Comparison of ENCODE assay signal across 1 cellular context in the genomic region with DNA sequence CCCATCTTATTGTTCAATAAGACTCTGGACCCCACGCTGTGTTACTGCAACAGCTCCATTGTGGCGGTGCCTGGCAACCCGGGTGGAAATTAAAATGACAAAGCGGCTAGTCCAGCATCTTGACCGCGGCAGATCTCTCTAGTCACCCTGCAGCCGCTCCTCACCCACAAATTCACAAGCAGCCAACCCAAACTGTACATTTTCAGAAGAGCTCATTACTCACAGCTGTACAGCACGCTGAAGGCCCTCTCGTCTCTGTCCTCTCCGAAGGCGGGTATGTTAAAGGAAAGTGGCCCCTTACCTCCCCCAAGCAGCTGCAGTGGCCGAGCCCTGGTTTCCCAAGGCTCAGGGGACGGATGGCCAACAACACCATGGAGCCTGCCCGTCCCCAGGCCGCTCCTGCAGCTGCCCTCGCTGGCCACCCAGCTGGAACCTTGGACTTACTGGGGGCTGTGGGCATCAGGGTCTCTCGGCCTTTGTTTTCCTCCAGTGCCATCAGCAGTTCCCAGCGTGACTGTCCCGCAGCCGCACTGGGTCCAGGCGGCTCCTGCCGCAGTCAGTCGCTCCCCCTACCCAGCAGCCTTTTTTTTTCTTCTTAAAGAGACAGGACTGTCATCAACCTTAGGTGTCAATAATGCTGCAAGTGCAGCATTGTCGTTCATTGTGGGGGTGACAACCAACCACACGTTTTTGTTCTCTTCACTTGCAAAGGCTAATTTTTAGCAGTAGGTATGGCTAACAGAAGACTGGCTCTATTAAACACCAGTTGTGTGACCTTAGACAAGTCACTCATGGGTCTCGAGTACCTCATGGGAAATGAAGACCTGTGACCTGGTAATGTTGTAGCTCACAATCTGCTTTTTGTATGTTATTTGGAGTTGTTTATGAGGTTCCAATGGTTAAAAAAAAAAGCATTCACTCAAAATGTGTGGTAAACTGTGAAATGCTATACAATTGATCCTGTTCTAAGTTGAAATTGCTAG.
A peak's percentile ranks its signal among the peaks of the same experiment; 100 is the strongest.
TF ChIP-seq lines count a peak whose summit lies in the region.

A gene with protein sequence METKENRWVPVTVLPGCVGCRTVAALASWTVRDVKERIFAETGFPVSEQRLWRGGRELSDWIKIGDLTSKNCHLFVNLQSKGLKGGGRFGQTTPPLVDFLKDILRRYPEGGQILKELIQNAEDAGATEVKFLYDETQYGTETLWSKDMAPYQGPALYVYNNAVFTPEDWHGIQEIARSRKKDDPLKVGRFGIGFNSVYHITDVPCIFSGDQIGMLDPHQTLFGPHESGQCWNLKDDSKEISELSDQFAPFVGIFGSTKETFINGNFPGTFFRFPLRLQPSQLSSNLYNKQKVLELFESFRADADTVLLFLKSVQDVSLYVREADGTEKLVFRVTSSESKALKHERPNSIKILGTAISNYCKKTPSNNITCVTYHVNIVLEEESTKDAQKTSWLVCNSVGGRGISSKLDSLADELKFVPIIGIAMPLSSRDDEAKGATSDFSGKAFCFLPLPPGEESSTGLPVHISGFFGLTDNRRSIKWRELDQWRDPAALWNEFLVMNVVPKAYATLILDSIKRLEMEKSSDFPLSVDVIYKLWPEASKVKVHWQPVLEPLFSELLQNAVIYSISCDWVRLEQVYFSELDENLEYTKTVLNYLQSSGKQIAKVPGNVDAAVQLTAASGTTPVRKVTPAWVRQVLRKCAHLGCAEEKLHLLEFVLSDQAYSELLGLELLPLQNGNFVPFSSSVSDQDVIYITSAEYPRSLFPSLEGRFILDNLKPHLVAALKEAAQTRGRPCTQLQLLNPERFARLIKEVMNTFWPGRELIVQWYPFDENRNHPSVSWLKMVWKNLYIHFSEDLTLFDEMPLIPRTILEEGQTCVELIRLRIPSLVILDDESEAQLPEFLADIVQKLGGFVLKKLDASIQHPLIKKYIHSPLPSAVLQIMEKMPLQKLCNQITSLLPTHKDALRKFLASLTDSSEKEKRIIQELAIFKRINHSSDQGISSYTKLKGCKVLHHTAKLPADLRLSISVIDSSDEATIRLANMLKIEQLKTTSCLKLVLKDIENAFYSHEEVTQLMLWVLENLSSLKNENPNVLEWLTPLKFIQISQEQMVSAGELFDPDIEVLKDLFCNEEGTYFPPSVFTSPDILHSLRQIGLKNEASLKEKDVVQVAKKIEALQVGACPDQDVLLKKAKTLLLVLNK (N-terminal part only) (minus strand): TSS at position 532 of the 983 bp plus-strand sequence. CDS start 22,463 bp downstream, outside the sequence.

TF ChIP-seq in A549, 52 proteins besides CTCF, POLR2A, EP300 and RAD21:
- TF ChIP-seq, protein P1, sequence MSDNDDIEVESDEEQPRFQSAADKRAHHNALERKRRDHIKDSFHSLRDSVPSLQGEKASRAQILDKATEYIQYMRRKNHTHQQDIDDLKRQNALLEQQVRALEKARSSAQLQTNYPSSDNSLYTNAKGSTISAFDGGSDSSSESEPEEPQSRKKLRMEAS (IDR thresholded peaks at IDR 0.05), result 0 out of 2 replicates have a peak, but pooled peaks have one; percentile 10
- TF ChIP-seq, protein P2, sequence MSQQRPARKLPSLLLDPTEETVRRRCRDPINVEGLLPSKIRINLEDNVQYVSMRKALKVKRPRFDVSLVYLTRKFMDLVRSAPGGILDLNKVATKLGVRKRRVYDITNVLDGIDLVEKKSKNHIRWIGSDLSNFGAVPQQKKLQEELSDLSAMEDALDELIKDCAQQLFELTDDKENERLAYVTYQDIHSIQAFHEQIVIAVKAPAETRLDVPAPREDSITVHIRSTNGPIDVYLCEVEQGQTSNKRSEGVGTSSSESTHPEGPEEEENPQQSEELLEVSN (IDR thresholded peaks at IDR 0.05; ENCODE audit: borderline replicate concordance, low read depth), result no peak
- TF ChIP-seq, protein P3, sequence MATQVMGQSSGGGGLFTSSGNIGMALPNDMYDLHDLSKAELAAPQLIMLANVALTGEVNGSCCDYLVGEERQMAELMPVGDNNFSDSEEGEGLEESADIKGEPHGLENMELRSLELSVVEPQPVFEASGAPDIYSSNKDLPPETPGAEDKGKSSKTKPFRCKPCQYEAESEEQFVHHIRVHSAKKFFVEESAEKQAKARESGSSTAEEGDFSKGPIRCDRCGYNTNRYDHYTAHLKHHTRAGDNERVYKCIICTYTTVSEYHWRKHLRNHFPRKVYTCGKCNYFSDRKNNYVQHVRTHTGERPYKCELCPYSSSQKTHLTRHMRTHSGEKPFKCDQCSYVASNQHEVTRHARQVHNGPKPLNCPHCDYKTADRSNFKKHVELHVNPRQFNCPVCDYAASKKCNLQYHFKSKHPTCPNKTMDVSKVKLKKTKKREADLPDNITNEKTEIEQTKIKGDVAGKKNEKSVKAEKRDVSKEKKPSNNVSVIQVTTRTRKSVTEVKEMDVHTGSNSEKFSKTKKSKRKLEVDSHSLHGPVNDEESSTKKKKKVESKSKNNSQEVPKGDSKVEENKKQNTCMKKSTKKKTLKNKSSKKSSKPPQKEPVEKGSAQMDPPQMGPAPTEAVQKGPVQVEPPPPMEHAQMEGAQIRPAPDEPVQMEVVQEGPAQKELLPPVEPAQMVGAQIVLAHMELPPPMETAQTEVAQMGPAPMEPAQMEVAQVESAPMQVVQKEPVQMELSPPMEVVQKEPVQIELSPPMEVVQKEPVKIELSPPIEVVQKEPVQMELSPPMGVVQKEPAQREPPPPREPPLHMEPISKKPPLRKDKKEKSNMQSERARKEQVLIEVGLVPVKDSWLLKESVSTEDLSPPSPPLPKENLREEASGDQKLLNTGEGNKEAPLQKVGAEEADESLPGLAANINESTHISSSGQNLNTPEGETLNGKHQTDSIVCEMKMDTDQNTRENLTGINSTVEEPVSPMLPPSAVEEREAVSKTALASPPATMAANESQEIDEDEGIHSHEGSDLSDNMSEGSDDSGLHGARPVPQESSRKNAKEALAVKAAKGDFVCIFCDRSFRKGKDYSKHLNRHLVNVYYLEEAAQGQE (IDR thresholded peaks at IDR 0.05), result peak; percentile 57; the same call in 1 of the 2 replicates
